In the genomic region with DNA sequence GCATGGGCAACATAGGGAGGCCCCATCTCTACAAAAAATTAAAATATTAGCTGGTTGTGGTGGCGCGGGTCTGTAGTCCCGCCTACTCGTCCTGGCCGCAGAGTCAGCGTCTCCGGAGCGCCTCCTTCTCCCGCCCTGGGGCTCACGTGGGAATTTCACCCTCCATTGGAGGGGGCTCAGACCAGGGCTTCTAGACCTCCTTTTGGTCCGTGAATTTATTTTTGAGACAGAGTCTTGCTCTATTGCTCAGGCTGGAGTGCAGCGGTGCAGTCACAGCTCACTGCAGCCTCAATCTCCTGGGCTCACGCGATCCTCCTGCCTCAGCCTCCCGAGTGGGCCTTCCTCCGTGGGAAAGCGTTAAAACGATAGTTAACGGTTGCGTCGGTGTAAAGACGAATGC, we compare ENCODE assay signal across 8 cellular contexts. TPM values are rescaled to one million over a fixed set of nuclear protein-coding genes. Genes with fewer than 3 reads are reported as not detected.
DNase-seq lines count a peak whose midpoint lies in the region; ATAC-seq lines count a peak whose summit lies in the region.

No MANE protein-coding gene starts in this region.

- CTCF ChIA-PET in activated CD4-positive, alpha-beta memory T cell treated with anti-CD3 and anti-CD28 coated beads, Interleukin-2, amount 10 ng/mL, durations not matched to agents 7 days and 5 days (lab: Charles Lee): no interaction called here

- no peak overlapping the region for H3K27ac Mint-ChIP-seq in activated CD4-positive, alpha-beta memory T cell treated with anti-CD3 and anti-CD28 coated beads, Interleukin-2, amount 10 ng/mL, durations not matched to agents 7 days and 5 days

- peaks cover 4% of the 10 kb centered on the region for H3K36me3 Mint-ChIP-seq in activated CD4-positive, alpha-beta memory T cell treated with anti-CD3 and anti-CD28 coated beads, Interleukin-2, amount 10 ng/mL, durations not matched to agents 7 days and 5 days (ENCODE audit: low read depth)

- POLR2A ChIA-PET in activated CD4-positive, alpha-beta memory T cell treated with anti-CD3 and anti-CD28 coated beads, Interleukin-2, amount 10 ng/mL, durations not matched to agents 7 days and 5 days (lab: Charles Lee): no interaction called here

- peaks cover 43% of the 10 kb centered on the region for H3K4me1 Mint-ChIP-seq in activated CD4-positive, alpha-beta memory T cell treated with anti-CD3 and anti-CD28 coated beads, Interleukin-2, amount 10 ng/mL, durations not matched to agents 7 days and 5 days

- H3K4me3 Mint-ChIP-seq in activated CD4-positive, alpha-beta memory T cell treated with anti-CD3 and anti-CD28 coated beads, Interleukin-2, amount 10 ng/mL, durations not matched to agents 7 days and 5 days: peak overlapping the region; percentile 76

- ATAC-seq in Right ventricle myocardium superior (ENCODE audit: poor library complexity) (no peak), HG02884 (IDR thresholded peaks at IDR 0.05; ENCODE audit: unreplicated experiment) (no peak)

- peaks cover 11% of the 10 kb centered on the region for H3K27me3 Mint-ChIP-seq in activated CD4-positive, alpha-beta memory T cell treated with anti-CD3 and anti-CD28 coated beads, Interleukin-2, amount 10 ng/mL, durations not matched to agents 7 days and 5 days

- intact Hi-C loops in Right ventricle myocardium superior (cut with DNase I) (no loop called here), posterior vena cava (cut with DNase I) (no loop called here)

- H3K9me3 Mint-ChIP-seq in activated CD4-positive, alpha-beta memory T cell treated with anti-CD3 and anti-CD28 coated beads, Interleukin-2, amount 10 ng/mL, durations not matched to agents 7 days and 5 days: peaks cover 5% of the 10 kb centered on the region

- in situ Hi-C loops in KBM-7 (cut with MboI; ENCODE audit: low pct_unique_long_range_greater_than_20kb, low sequenced_read_pairs): no loop called here

- DNase-seq in NCI-H1417 (lab: John Stamatoyannopoulos, UW) (peak in 2 of 3 experiments; percentile 47 to 72), NCI-H1417 treated with DMSO at 0.1 percent for 48 hours (lab: John Stamatoyannopoulos, UW) (no peak), KBM-7 (peak; percentile 64), Right ventricle myocardium superior (peak; percentile 73), posterior vena cava (ENCODE audit: low spot score) (peak; percentile 85)
- DNase-seq in activated CD4-positive, alpha-beta memory T cell treated with anti-CD3 and anti-CD28 coated beads, Interleukin-2, amount 10 ng/mL, durations not matched to agents 7 days and 5 days: no peak
- no peak for DNase-seq in activated effector memory CD4-positive, alpha-beta T cell treated with Interleukin-2 at 50 U/mL for 16 hours

RNA-seq across cellular contexts. Expression of gene NME4, which starts 0.4 kb away (rescaled TPM):
- total RNA-seq in activated CD4-positive, alpha-beta memory T cell treated with anti-CD3 and anti-CD28 coated beads, Interleukin-2, amount 10 ng/mL, durations not matched to agents 7 days and 5 days: 10 to 100 TPM; 33.9 to 34.0 TPM
- total RNA-seq in Right ventricle myocardium superior (81.6 TPM), posterior vena cava (100 to 1,000 TPM in 1 of 2 donors, 10 to 100 TPM in 1; 70.7 to 108 TPM)

RNA-seq across cellular contexts. Expression of gene DECR2, which starts 5.1 kb away (rescaled TPM):
- 1 to 10 TPM; 3.0 to 3.3 TPM for total RNA-seq in activated CD4-positive, alpha-beta memory T cell treated with anti-CD3 and anti-CD28 coated beads, Interleukin-2, amount 10 ng/mL, durations not matched to agents 7 days and 5 days
- total RNA-seq in Right ventricle myocardium superior: 9.1 TPM
- total RNA-seq in posterior vena cava: 10 to 100 TPM; 11.2 to 12.9 TPM

RNA-seq across cellular contexts. Expression of gene PGAP6, which starts 14.8 kb away (rescaled TPM):
- total RNA-seq in activated CD4-positive, alpha-beta memory T cell treated with anti-CD3 and anti-CD28 coated beads, Interleukin-2, amount 10 ng/mL, durations not matched to agents 7 days and 5 days: 10 to 100 TPM; 59.2 to 59.9 TPM
- total RNA-seq in Right ventricle myocardium superior (28.1 TPM), posterior vena cava (10 to 100 TPM; 24.7 to 28.9 TPM)

RNA-seq across cellular contexts. Expression of gene MRPL28, which starts 26.3 kb away (rescaled TPM):
- 10 to 100 TPM; 71.4 to 72.6 TPM for total RNA-seq in activated CD4-positive, alpha-beta memory T cell treated with anti-CD3 and anti-CD28 coated beads, Interleukin-2, amount 10 ng/mL, durations not matched to agents 7 days and 5 days
- 79.6 TPM for total RNA-seq in Right ventricle myocardium superior
- total RNA-seq in posterior vena cava: 10 to 100 TPM; 35.7 to 36.0 TPM

RNA-seq across cellular contexts. Expression of gene RAB11FIP3, which starts 28.8 kb away (rescaled TPM):
- total RNA-seq in activated CD4-positive, alpha-beta memory T cell treated with anti-CD3 and anti-CD28 coated beads, Interleukin-2, amount 10 ng/mL, durations not matched to agents 7 days and 5 days: 10 to 100 TPM; 21.2 to 25.4 TPM
- total RNA-seq in Right ventricle myocardium superior (25.4 TPM), posterior vena cava (10 to 100 TPM; 40.1 to 45.2 TPM)

Comparison
In these comparisons a context has a peak if more than half of its experiments do, and no peak if none do; other contexts are left out.
1. DNase-seq: peak in NCI-H1417 (2 of 3), KBM-7 (single experiment), Right ventricle myocardium superior (single experiment) and posterior vena cava (single experiment); none in NCI-H1417 treated with DMSO at 0.1 percent for 48 hours (single experiment), activated CD4-positive, alpha-beta memory T cell treated with anti-CD3 and anti-CD28 coated beads, Interleukin-2, amount 10 ng/mL, durations not matched to agents 7 days and 5 days (single experiment) and activated effector memory CD4-positive, alpha-beta T cell treated with Interleukin-2 at 50 U/mL for 16 hours (single experiment).